Comparison of ENCODE assay signal across 1 cellular context in genomic region chr18:45284174-45284573, GRCh38.
TF ChIP-seq lines count a peak whose summit lies in the region.

No MANE protein-coding gene starts in this region.

TF ChIP-seq in H1, 55 proteins besides CTCF, POLR2A, EP300 and RAD21:
- TF ChIP-seq RXRA (IDR thresholded peaks at IDR 0.05; ENCODE audit: insufficient read depth, low read depth, low read length) (no peak), CTBP2 (IDR thresholded peaks at IDR 0.05; ENCODE audit: borderline replicate concordance, insufficient read depth, insufficient read length, low read length) (no peak), TAF1 (IDR thresholded peaks at IDR 0.05; ENCODE audit: low read depth, low read length) (no peak), PHF8 (conservative IDR thresholded peaks at IDR 0.05; ENCODE audit: low read depth, low read length) (no peak), CREB1 (IDR thresholded peaks at IDR 0.05) (no peak), KDM1A (IDR thresholded peaks at IDR 0.05; ENCODE audit: borderline replicate concordance, low read length) (no peak), POLR2AphosphoS5 (IDR thresholded peaks at IDR 0.05; ENCODE audit: low read depth, low read length) (no peak), CHD7 (IDR thresholded peaks at IDR 0.05; ENCODE audit: insufficient replicate concordance, low read length) (no peak), SP4 (IDR thresholded peaks at IDR 0.05; ENCODE audit: low read length) (no peak), BACH1 (IDR thresholded peaks at IDR 0.05; ENCODE audit: low read length) (no peak), BRCA1 (IDR thresholded peaks at IDR 0.05; ENCODE audit: low read depth, low read length) (no peak), USF2 (IDR thresholded peaks at IDR 0.05; ENCODE audit: low read length) (no peak), TBP (IDR thresholded peaks at IDR 0.05; ENCODE audit: low read depth, low read length) (no peak), FOSL1 (IDR thresholded peaks at IDR 0.05; ENCODE audit: insufficient read depth, low read depth, low read length) (no peak), SIN3A (conservative IDR thresholded peaks at IDR 0.05 in 1 of 2, IDR thresholded peaks at IDR 0.05 in 1 of 2; ENCODE audit: low read depth in 1 of 2, low read length in 2 of 2) (no peak), SAP30 (IDR thresholded peaks at IDR 0.05; ENCODE audit: insufficient read depth, insufficient replicate concordance, low read length) (no peak), CEBPB (IDR thresholded peaks at IDR 0.05; ENCODE audit: low read depth, low read length) (no peak)
